In genomic region chr17:8221663-8222379, GRCh38 we compare ENCODE assay signal across 1 cellular context.
TF ChIP-seq lines count a peak whose summit lies in the region.

No MANE protein-coding gene starts in this region.

TF ChIP-seq in K562, 482 proteins besides CTCF, POLR2A, EP300 and RAD21 (continued from another document):
- no peak for TF ChIP-seq FOXP4 (CRISPR knock-in tag; IDR thresholded peaks at IDR 0.05; ENCODE audit: borderline replicate concordance)
- no peak for TF ChIP-seq ARID3A (IDR thresholded peaks at IDR 0.05; ENCODE audit: borderline replicate concordance, low read depth, low read length)
- TF ChIP-seq TAF7 (tag; IDR thresholded peaks at IDR 0.05), result no peak
- TF ChIP-seq SMARCB1 (IDR thresholded peaks at IDR 0.05; ENCODE audit: insufficient read length, low read depth), result no peak
- no peak for TF ChIP-seq TEAD2 (tag; IDR thresholded peaks at IDR 0.05)
- TF ChIP-seq HNRNPLL (IDR thresholded peaks at IDR 0.05; ENCODE audit: low read depth, low read length, poor library complexity, severe bottlenecking), result no peak
- TF ChIP-seq ZNF253 (CRISPR knock-in tag; conservative IDR thresholded peaks at IDR 0.05), result no peak
- TF ChIP-seq BRF1 (IDR thresholded peaks at IDR 0.05; ENCODE audit: borderline replicate concordance, extremely low read depth, insufficient read length), result no peak
- TF ChIP-seq NFIC (IDR thresholded peaks at IDR 0.05), result peak; percentile 56; the same call in 1 of the 2 replicates
- TF ChIP-seq ZNF212 (CRISPR knock-in tag; IDR thresholded peaks at IDR 0.05), result no peak
- no peak for TF ChIP-seq CREB3L1 (IDR thresholded peaks at IDR 0.05; ENCODE audit: borderline replicate concordance, low read depth)
- TF ChIP-seq HDAC2 (IDR thresholded peaks at IDR 0.05), result no peak
- TF ChIP-seq HES1 (IDR thresholded peaks at IDR 0.05; ENCODE audit: low read depth), result no peak
- peak in 1 of 2 experiments; percentile 2; a peak in 1 of 4 replicates for TF ChIP-seq ETV6 (IDR thresholded peaks at IDR 0.05; ENCODE audit: borderline replicate concordance in 1 of 2, low read depth in 2 of 2, low read length in 1 of 2)
- TF ChIP-seq ETV6 (CRISPR knock-in tag; IDR thresholded peaks at IDR 0.05; ENCODE audit: borderline replicate concordance), result no peak
- TF ChIP-seq HDAC3 (IDR thresholded peaks at IDR 0.05; ENCODE audit: borderline replicate concordance, partially characterized antibody), result no peak
- no peak for TF ChIP-seq HSF4 (CRISPR knock-in tag; IDR thresholded peaks at IDR 0.05; ENCODE audit: borderline replicate concordance)
- TF ChIP-seq NRF1 (conservative IDR thresholded peaks at IDR 0.05 in 1 of 2, IDR thresholded peaks at IDR 0.05 in 1 of 2), result peak in 1 of 2 experiments; percentile 5; a peak in 1 of 4 replicates
- no peak for TF ChIP-seq ZNF695 (CRISPR knock-in tag; IDR thresholded peaks at IDR 0.05)
- no peak for TF ChIP-seq ZNF551 (CRISPR knock-in tag; IDR thresholded peaks at IDR 0.05)
- no peak for TF ChIP-seq ZZZ3 (IDR thresholded peaks at IDR 0.05)
- peak; percentile 74 for TF ChIP-seq TEAD4 (IDR thresholded peaks at IDR 0.05; ENCODE audit: low read length)
- TF ChIP-seq TEAD4 (CRISPR knock-in tag; IDR thresholded peaks at IDR 0.05; ENCODE audit: borderline replicate concordance), result no peak
- no peak for TF ChIP-seq HMBOX1 (IDR thresholded peaks at IDR 0.05)
- no peak for TF ChIP-seq U2AF1 (optimal IDR thresholded peaks at IDR 0.05; ENCODE audit: low read depth, low read length)
